Comparison of ENCODE assay signal across 1 cellular context in the genomic region with DNA sequence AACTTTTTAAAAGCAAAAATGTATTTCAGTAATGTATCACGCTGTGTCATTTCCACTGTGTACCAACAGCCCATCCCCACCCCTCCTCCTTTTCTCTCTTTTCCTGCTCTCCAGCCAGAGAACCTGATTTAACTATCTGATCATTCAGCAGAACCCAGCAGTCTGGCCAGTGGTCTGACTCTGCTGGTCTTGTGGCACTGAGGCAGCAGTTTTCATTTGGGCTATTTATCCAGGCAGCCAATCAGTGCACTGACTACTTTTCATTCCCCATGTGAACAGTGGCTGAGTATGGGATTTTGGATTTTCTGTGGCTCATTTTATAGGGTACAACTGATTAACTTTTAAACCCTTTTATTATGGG.
TF ChIP-seq lines count a peak whose summit lies in the region.

No MANE protein-coding gene starts in this region.

TF ChIP-seq in HCT116, 20 proteins besides CTCF, POLR2A, EP300 and RAD21 (continued from another document):
- TF ChIP-seq, protein P1, sequence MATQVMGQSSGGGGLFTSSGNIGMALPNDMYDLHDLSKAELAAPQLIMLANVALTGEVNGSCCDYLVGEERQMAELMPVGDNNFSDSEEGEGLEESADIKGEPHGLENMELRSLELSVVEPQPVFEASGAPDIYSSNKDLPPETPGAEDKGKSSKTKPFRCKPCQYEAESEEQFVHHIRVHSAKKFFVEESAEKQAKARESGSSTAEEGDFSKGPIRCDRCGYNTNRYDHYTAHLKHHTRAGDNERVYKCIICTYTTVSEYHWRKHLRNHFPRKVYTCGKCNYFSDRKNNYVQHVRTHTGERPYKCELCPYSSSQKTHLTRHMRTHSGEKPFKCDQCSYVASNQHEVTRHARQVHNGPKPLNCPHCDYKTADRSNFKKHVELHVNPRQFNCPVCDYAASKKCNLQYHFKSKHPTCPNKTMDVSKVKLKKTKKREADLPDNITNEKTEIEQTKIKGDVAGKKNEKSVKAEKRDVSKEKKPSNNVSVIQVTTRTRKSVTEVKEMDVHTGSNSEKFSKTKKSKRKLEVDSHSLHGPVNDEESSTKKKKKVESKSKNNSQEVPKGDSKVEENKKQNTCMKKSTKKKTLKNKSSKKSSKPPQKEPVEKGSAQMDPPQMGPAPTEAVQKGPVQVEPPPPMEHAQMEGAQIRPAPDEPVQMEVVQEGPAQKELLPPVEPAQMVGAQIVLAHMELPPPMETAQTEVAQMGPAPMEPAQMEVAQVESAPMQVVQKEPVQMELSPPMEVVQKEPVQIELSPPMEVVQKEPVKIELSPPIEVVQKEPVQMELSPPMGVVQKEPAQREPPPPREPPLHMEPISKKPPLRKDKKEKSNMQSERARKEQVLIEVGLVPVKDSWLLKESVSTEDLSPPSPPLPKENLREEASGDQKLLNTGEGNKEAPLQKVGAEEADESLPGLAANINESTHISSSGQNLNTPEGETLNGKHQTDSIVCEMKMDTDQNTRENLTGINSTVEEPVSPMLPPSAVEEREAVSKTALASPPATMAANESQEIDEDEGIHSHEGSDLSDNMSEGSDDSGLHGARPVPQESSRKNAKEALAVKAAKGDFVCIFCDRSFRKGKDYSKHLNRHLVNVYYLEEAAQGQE (IDR thresholded peaks at IDR 0.05; ENCODE audit: low read depth), result no peak
- TF ChIP-seq YY1 (IDR thresholded peaks at IDR 0.05; ENCODE audit: extremely low read depth, insufficient replicate concordance, low read depth, low read length), result no peak
- TF ChIP-seq, protein P2, sequence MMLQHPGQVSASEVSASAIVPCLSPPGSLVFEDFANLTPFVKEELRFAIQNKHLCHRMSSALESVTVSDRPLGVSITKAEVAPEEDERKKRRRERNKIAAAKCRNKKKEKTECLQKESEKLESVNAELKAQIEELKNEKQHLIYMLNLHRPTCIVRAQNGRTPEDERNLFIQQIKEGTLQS (IDR thresholded peaks at IDR 0.05), result no peak
- TF ChIP-seq ZFX (IDR thresholded peaks at IDR 0.05), result no peak
- TF ChIP-seq, protein P3, sequence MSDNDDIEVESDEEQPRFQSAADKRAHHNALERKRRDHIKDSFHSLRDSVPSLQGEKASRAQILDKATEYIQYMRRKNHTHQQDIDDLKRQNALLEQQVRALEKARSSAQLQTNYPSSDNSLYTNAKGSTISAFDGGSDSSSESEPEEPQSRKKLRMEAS (IDR thresholded peaks at IDR 0.05), result no peak
- no peak for TF ChIP-seq FOSL1 (IDR thresholded peaks at IDR 0.05; ENCODE audit: low read depth)
- TF ChIP-seq SIN3A (IDR thresholded peaks at IDR 0.05; ENCODE audit: low read depth), result no peak
